Comparison of ENCODE assay signal across 8 cellular contexts in genomic region chr11:59753650-59754493, GRCh38. TPM values are rescaled to one million over a fixed set of nuclear protein-coding genes. Genes with fewer than 3 reads are reported as not detected.
DNase-seq lines count a peak whose midpoint lies in the region; ATAC-seq and TF ChIP-seq lines count a peak whose summit lies in the region.

No MANE protein-coding gene starts in this region.

- peak overlapping the region; percentile 86 for H3K4me3 Mint-ChIP-seq in activated T-helper 17 cell treated with anti-CD3 and anti-CD28 coated beads, Interleukin-2, amount 50 U/mL, for 72 hours
- H3K4me3 Mint-ChIP-seq in nephron progenitor cell = peak overlapping the region; percentile 93
- peak overlapping the region; percentile 91 for H3K4me3 Mint-ChIP-seq in stimulated activated naive CD8-positive, alpha-beta T cell treated with anti-CD3 and anti-CD28 coated beads, Interleukin-15, Interleukin-2, amounts not matched to agents 100 ng/mL and 50 ng/mL, for 24 hours

- TF ChIP-seq RAD21 in IMR-90 (IDR thresholded peaks at IDR 0.05; ENCODE audit: low read length) = peak; percentile 75

- peaks cover 5% of the 10 kb centered on the region for H3K4me1 ChIP-seq in IMR-90 (ENCODE audit: control insufficient read depth, insufficient read depth, low read length)

- H3K27me3 Mint-ChIP-seq in activated T-helper 17 cell treated with anti-CD3 and anti-CD28 coated beads, Interleukin-2, amount 50 U/mL, for 72 hours = peaks cover 5% of the 10 kb centered on the region
- peaks cover 7% of the 10 kb centered on the region for H3K27me3 Mint-ChIP-seq in nephron progenitor cell (ENCODE audit: low read depth, poor library complexity)
- peaks cover 10% of the 10 kb centered on the region for H3K27me3 Mint-ChIP-seq in stimulated activated naive CD8-positive, alpha-beta T cell treated with anti-CD3 and anti-CD28 coated beads, Interleukin-15, Interleukin-2, amounts not matched to agents 100 ng/mL and 50 ng/mL, for 24 hours

- no peak overlapping the region for H3K14ac ChIP-seq in IMR-90 (replicated peaks; ENCODE audit: low read depth, low read length)

- H3K27ac Mint-ChIP-seq in activated T-helper 17 cell treated with anti-CD3 and anti-CD28 coated beads, Interleukin-2, amount 50 U/mL, for 72 hours = peak overlapping the region; percentile 37
- no peak overlapping the region for H3K27ac Mint-ChIP-seq in nephron progenitor cell
- H3K27ac Mint-ChIP-seq in stimulated activated naive CD8-positive, alpha-beta T cell treated with anti-CD3 and anti-CD28 coated beads, Interleukin-15, Interleukin-2, amounts not matched to agents 100 ng/mL and 50 ng/mL, for 24 hours = peak overlapping the region; percentile 72

- in situ Hi-C loops in IMR-90 (cut with MboI; ENCODE audit: low sequenced_read_pairs) = no loop called here

- no peaks in the 10 kb centered on the region for H3K36me3 ChIP-seq in IMR-90 (ENCODE audit: control insufficient read depth, insufficient read depth, low read length)

- no peak for TF ChIP-seq POLR2A in IMR-90 (IDR thresholded peaks at IDR 0.05; ENCODE audit: low read depth, low read length)

- H4K5ac ChIP-seq in IMR-90 (ENCODE audit: low read depth, low read length) = no peak overlapping the region

- H3K4me2 ChIP-seq in IMR-90 (ENCODE audit: low read depth, low read length) = peak overlapping the region; percentile 77

- no peak overlapping the region for H3K27ac ChIP-seq in IMR-90 (ENCODE audit: insufficient read depth, low read length)

- WGBS in IMR-90 (ENCODE audit: extremely low coverage in 2 of 2, insufficient read length in 1 of 2), 2 experiments = no CpG with 5 or more reads among the region's 47 CpGs

- H3K9ac ChIP-seq in IMR-90 (ENCODE audit: low read depth, low read length) = 0 out of 2 replicates have a peak overlapping the region, but pooled peaks have one; percentile 61

- ATAC-seq in GM21528 (IDR thresholded peaks at IDR 0.05; ENCODE audit: low FRiP score, unreplicated experiment) = peak; percentile 70
- ATAC-seq in IMR-90 (ENCODE audit: low read depth) = peak; percentile 65
- ATAC-seq in activated T-helper 17 cell treated with anti-CD3 and anti-CD28 coated beads, Interleukin-2, amount 50 U/mL, for 72 hours (replicated peaks) = peak; percentile 80

- H3K18ac ChIP-seq in IMR-90 (ENCODE audit: low read depth, low read length) = no peak overlapping the region

- H2BK20ac ChIP-seq in IMR-90 (ENCODE audit: low read depth, low read length) = no peak overlapping the region

- H3K4me1 Mint-ChIP-seq in activated T-helper 17 cell treated with anti-CD3 and anti-CD28 coated beads, Interleukin-2, amount 50 U/mL, for 72 hours = no peaks in the 10 kb centered on the region
- H3K4me1 Mint-ChIP-seq in nephron progenitor cell = peaks cover 34% of the 10 kb centered on the region
- peaks cover 24% of the 10 kb centered on the region for H3K4me1 Mint-ChIP-seq in stimulated activated naive CD8-positive, alpha-beta T cell treated with anti-CD3 and anti-CD28 coated beads, Interleukin-15, Interleukin-2, amounts not matched to agents 100 ng/mL and 50 ng/mL, for 24 hours (ENCODE audit: low read depth)

- dilution Hi-C loops in IMR-90 (cut with HindIII; ENCODE audit: low sequenced_read_pairs, unreplicated experiment) = no loop called here

- DNase-seq in DMS153 treated with DMSO at 0.1 percent for 48 hours (lab: John Stamatoyannopoulos, UW; ENCODE audit: unreplicated experiment) = peak; percentile 77
- DNase-seq in IMR-90 = peak; percentile 63
- DNase-seq in RKO (ENCODE audit: low spot score) = peak; percentile 88
- DNase-seq in fibroblast of pulmonary artery (ENCODE audit: low read depth) = peak; percentile 79
- peak; percentile 90 for DNase-seq in nephron progenitor cell

- H2AFZ ChIP-seq in IMR-90 (replicated peaks; ENCODE audit: low read length, poor library complexity) = peak overlapping the region; percentile 96

- peaks cover 5% of the 10 kb centered on the region; the same call in 1 of the 2 replicates for H4K20me1 ChIP-seq in IMR-90 (ENCODE audit: insufficient read depth, low read length)

- BruUV-seq in IMR-90 (replicated peaks; lab: Mats Ljungman, UMichigan) = no TSS peak

- H4K91ac ChIP-seq in IMR-90 (ENCODE audit: insufficient read depth, low read depth, low read length) = no peak overlapping the region

- H3K9me3 Mint-ChIP-seq in activated T-helper 17 cell treated with anti-CD3 and anti-CD28 coated beads, Interleukin-2, amount 50 U/mL, for 72 hours = no peaks in the 10 kb centered on the region
- no peaks in the 10 kb centered on the region for H3K9me3 Mint-ChIP-seq in nephron progenitor cell
- no peaks in the 10 kb centered on the region for H3K9me3 Mint-ChIP-seq in stimulated activated naive CD8-positive, alpha-beta T cell treated with anti-CD3 and anti-CD28 coated beads, Interleukin-15, Interleukin-2, amounts not matched to agents 100 ng/mL and 50 ng/mL, for 24 hours

- no peak overlapping the region for H2BK15ac ChIP-seq in IMR-90 (ENCODE audit: low read depth, low read length)

- H3K4me3 ChIP-seq in IMR-90 (ENCODE audit: insufficient read depth, low read depth, low read length) (peak overlapping the region; percentile 83), fibroblast of pulmonary artery (replicated peaks; ENCODE audit: low read depth, low read length) (peak overlapping the region; percentile 87)

- peaks cover 5% of the 10 kb centered on the region; the same call in 1 of the 2 replicates for H3K9me1 ChIP-seq in IMR-90 (ENCODE audit: insufficient read depth, low read length)

- no peak overlapping the region for H2AK5ac ChIP-seq in IMR-90 (ENCODE audit: low read depth, low read length)

- CTCF ChIA-PET in IMR-90 (lab: Yijun Ruan, JAX) = interaction anchor here (0.6 to 1.9 kb wide), 5 partner anchors 9 to 48 kb away, joined by 3 to 5 read pairs (median 5); no protein-coding TSS in a partner anchor

- H3K9me3 ChIP-seq in IMR-90 (ENCODE audit: control insufficient read depth, insufficient read depth, low read length) = no peaks in the 10 kb centered on the region

- TF ChIP-seq CTCF in IMR-90 (conservative IDR thresholded peaks at IDR 0.05; ENCODE audit: low read depth, low read length) (peak; percentile 90), fibroblast of pulmonary artery (IDR thresholded peaks at IDR 0.05; ENCODE audit: low read length, missing control alignments) (peak; percentile 86), nephron progenitor cell (IDR thresholded peaks at IDR 0.05) (peak; percentile 93)

- no peak overlapping the region for H3K4ac ChIP-seq in IMR-90 (ENCODE audit: low read depth, low read length)

- peak overlapping the region; percentile 70; the same call in 1 of the 2 replicates for H3K23ac ChIP-seq in IMR-90 (ENCODE audit: low read depth, low read length)

- POLR2A ChIA-PET in IMR-90 (lab: Charles Lee; ENCODE audit: unreplicated experiment) = no interaction called here

- H3K79me1 ChIP-seq in IMR-90 (ENCODE audit: low read depth in 1 of 2, low read length in 2 of 2) = peaks cover 0 to 20% of the 10 kb centered on the region in 2 experiments; a peak in 2 of 4 replicates

- intact Hi-C loops in IMR-90 (cut with micrococcal nuclease) = loop anchor here (1.0 to 5.0 kb wide), 6 partner anchors 48 to 438 kb away; partner anchors contain the start of genes MRPL16 and PATL1

- no peak overlapping the region for H3K56ac ChIP-seq in IMR-90 (ENCODE audit: extremely low read depth, insufficient read depth, low read length)

- H3K27me3 ChIP-seq in IMR-90 (ENCODE audit: control insufficient read depth, insufficient read depth, low read length) = no peaks in the 10 kb centered on the region

- no peak overlapping the region for H2BK5ac ChIP-seq in IMR-90 (ENCODE audit: low read depth, low read length, poor library complexity, severe bottlenecking)

- no peaks in the 10 kb centered on the region for H3K36me3 Mint-ChIP-seq in activated T-helper 17 cell treated with anti-CD3 and anti-CD28 coated beads, Interleukin-2, amount 50 U/mL, for 72 hours (ENCODE audit: low read depth)
- no peaks in the 10 kb centered on the region for H3K36me3 Mint-ChIP-seq in nephron progenitor cell (ENCODE audit: low read depth)
- H3K36me3 Mint-ChIP-seq in stimulated activated naive CD8-positive, alpha-beta T cell treated with anti-CD3 and anti-CD28 coated beads, Interleukin-15, Interleukin-2, amounts not matched to agents 100 ng/mL and 50 ng/mL, for 24 hours (ENCODE audit: low read depth) = no peaks in the 10 kb centered on the region

- H2AK9ac ChIP-seq in IMR-90 (replicated peaks; ENCODE audit: low read depth, low read length, poor library complexity) = peak overlapping the region; percentile 2

- H2BK120ac ChIP-seq in IMR-90 (ENCODE audit: low read depth, low read length) = no peak overlapping the region

- no peak overlapping the region for H4K8ac ChIP-seq in IMR-90 (ENCODE audit: low read depth in 2 of 2, low read length in 2 of 2)

TF ChIP-seq in IMR-90, 13 proteins besides CTCF, POLR2A, EP300 and RAD21 (continues in another document):
- TF ChIP-seq USF2 (IDR thresholded peaks at IDR 0.05; ENCODE audit: low read depth, low read length) = no peak
- peak; percentile 58; the same call in 1 of the 2 replicates for TF ChIP-seq MAZ (IDR thresholded peaks at IDR 0.05; ENCODE audit: borderline replicate concordance, low read depth, low read length)
- TF ChIP-seq SMC3 (IDR thresholded peaks at IDR 0.05; ENCODE audit: low read depth, low read length) = peak; percentile 88

RNA-seq across cellular contexts. Expression of gene STX3, which starts 1.3 kb away (rescaled TPM):
- 5.4 and 7.5 TPM in 2 replicates for total RNA-seq in IMR-90 (2012; rRNA removed)
- polyA plus RNA-seq in IMR-90 (2012; rRNA removed) = 5.0 and 5.7 TPM in 2 replicates
- polyA plus RNA-seq in IMR-90 (2012; cell fraction: cytosol; rRNA removed) = 1.8 and 2.6 TPM in 2 replicates
- 2.6 and 11.2 TPM in 2 replicates for polyA plus RNA-seq in IMR-90 (2012; cell fraction: nucleus; rRNA removed; ENCODE audit: low replicate concordance)
- 10 to 100 TPM in 1 of 2 donors, 1 to 10 TPM in 1; 9.5 to 12.6 TPM for total RNA-seq in activated T-helper 17 cell treated with anti-CD3 and anti-CD28 coated beads, Interleukin-2, amount 50 U/mL, for 72 hours

RNA-seq across cellular contexts. Expression of gene OR10V1, which starts 40.2 kb away (rescaled TPM):
- not detected in 2 replicates for total RNA-seq in IMR-90 (2012; rRNA removed)
- polyA plus RNA-seq in IMR-90 (2012; rRNA removed) = not detected in 2 replicates
- not detected in 2 replicates for polyA plus RNA-seq in IMR-90 (2012; cell fraction: cytosol; rRNA removed)
- polyA plus RNA-seq in IMR-90 (2012; cell fraction: nucleus; rRNA removed; ENCODE audit: low replicate concordance) = not detected in 2 replicates
- total RNA-seq in activated T-helper 17 cell treated with anti-CD3 and anti-CD28 coated beads, Interleukin-2, amount 50 U/mL, for 72 hours = not detected

RNA-seq across cellular contexts. Expression of gene MRPL16, which starts 56.7 kb away (rescaled TPM):
- total RNA-seq in IMR-90 (2012; rRNA removed) = 43.9 and 56.9 TPM in 2 replicates
- 64.5 and 71.3 TPM in 2 replicates for polyA plus RNA-seq in IMR-90 (2012; rRNA removed)
- polyA plus RNA-seq in IMR-90 (2012; cell fraction: cytosol; rRNA removed) = 36.4 and 61.0 TPM in 2 replicates
- polyA plus RNA-seq in IMR-90 (2012; cell fraction: nucleus; rRNA removed; ENCODE audit: low replicate concordance) = 14.0 and 44.3 TPM in 2 replicates
- total RNA-seq in activated T-helper 17 cell treated with anti-CD3 and anti-CD28 coated beads, Interleukin-2, amount 50 U/mL, for 72 hours = 10 to 100 TPM; 51.2 to 92.8 TPM
